ENCODE assay signal across 8 cellular contexts in genomic region chr10:89206402-89207180, GRCh38. TPM values are rescaled to one million over a fixed set of nuclear protein-coding genes. Genes with fewer than 3 reads are reported as not detected.
DNase-seq lines count a peak whose midpoint lies in the region; ATAC-seq and TF ChIP-seq lines count a peak whose summit lies in the region.

No MANE protein-coding gene starts in this region.

- DNase-seq in DMS53 (lab: John Stamatoyannopoulos, UW) (peak; percentile 62), NB4 (ENCODE audit: low read depth) (peak; percentile 6), hepatic stellate cell (ENCODE audit: low spot score) (peak; percentile 27), gastrocnemius medialis (no peak), NCI-H446 treated with DMSO at 0.1 percent for 48 hours (lab: John Stamatoyannopoulos, UW) (no peak), midbrain (lab: John Stamatoyannopoulos, UW) (no peak)

- H3K9me3 ChIP-seq in gastrocnemius medialis, result no peaks in the 10 kb centered on the region

- no peaks in the 10 kb centered on the region for H3K9me3 Mint-ChIP-seq in activated naive CD4-positive, alpha-beta T cell treated with anti-CD3 and anti-CD28 coated beads, Interleukin-2, amount 50 U/mL, for 24 hours

- H3K27ac Mint-ChIP-seq in activated naive CD4-positive, alpha-beta T cell treated with anti-CD3 and anti-CD28 coated beads, Interleukin-2, amount 50 U/mL, for 24 hours, result no peak overlapping the region

- peak overlapping the region; percentile 53 to 78 (median 66) for H3K27ac ChIP-seq in gastrocnemius medialis

- TF ChIP-seq CTCF in NB4 (IDR thresholded peaks at IDR 0.05; ENCODE audit: low read depth, low read length) (no peak), gastrocnemius medialis (IDR thresholded peaks at IDR 0.05 in 4 of 5, conservative IDR thresholded peaks at IDR 0.05 in 1 of 5) (no peak)

- peak overlapping the region; percentile 87 for H3K4me3 Mint-ChIP-seq in activated naive CD4-positive, alpha-beta T cell treated with anti-CD3 and anti-CD28 coated beads, Interleukin-2, amount 50 U/mL, for 24 hours

- ATAC-seq in gastrocnemius medialis (peak; percentile 26 to 32), GM21381 (IDR thresholded peaks at IDR 0.05; ENCODE audit: unreplicated experiment) (no peak)

- in situ Hi-C loops in gastrocnemius medialis (cut with MboI; ENCODE audit: low sequenced_read_pairs in 4 of 4), result loop anchor here in 2 of 4 donors (25.0 kb wide), 1 partner anchor 369 kb away; no protein-coding TSS in a partner anchor

- no peak for TF ChIP-seq POLR2A in NB4 (IDR thresholded peaks at IDR 0.05; ENCODE audit: extremely low read depth, insufficient read length)
- TF ChIP-seq POLR2A in gastrocnemius medialis (IDR thresholded peaks at IDR 0.05), result no peak

- peaks cover 29% of the 10 kb centered on the region for H3K27me3 Mint-ChIP-seq in activated naive CD4-positive, alpha-beta T cell treated with anti-CD3 and anti-CD28 coated beads, Interleukin-2, amount 50 U/mL, for 24 hours

- peaks cover 9% of the 10 kb centered on the region for H3K4me1 Mint-ChIP-seq in activated naive CD4-positive, alpha-beta T cell treated with anti-CD3 and anti-CD28 coated beads, Interleukin-2, amount 50 U/mL, for 24 hours

- intact Hi-C loops in gastrocnemius medialis (cut with DNase I; ENCODE audit: low total_unique reads), result no loop called here

- H3K27me3 ChIP-seq in gastrocnemius medialis, result peaks cover 15 to 40% (median 33%) of the 10 kb centered on the region in 3 donors

- H3K4me1 ChIP-seq in gastrocnemius medialis, result peaks cover 0 to 9% of the 10 kb centered on the region in 2 donors

- no peaks in the 10 kb centered on the region for H3K36me3 Mint-ChIP-seq in activated naive CD4-positive, alpha-beta T cell treated with anti-CD3 and anti-CD28 coated beads, Interleukin-2, amount 50 U/mL, for 24 hours

- H3K36me3 ChIP-seq in gastrocnemius medialis, result no peaks in the 10 kb centered on the region

- no peak overlapping the region for H3K4me3 ChIP-seq in NB4 (ENCODE audit: low read depth, low read length)
- peak overlapping the region; percentile 50 to 83 (median 53) for H3K4me3 ChIP-seq in gastrocnemius medialis

RNA-seq across cellular contexts. Expression of gene CH25H, which starts 0.5 kb away (rescaled TPM):
- 1 to 10 TPM in 1 of 4 donors, under 1 TPM in 1, not detected in 2; 0.85 to 1.1 TPM for total RNA-seq in gastrocnemius medialis

RNA-seq across cellular contexts. Expression of gene LIPA, which starts 45.0 kb away (rescaled TPM):
- 10 to 100 TPM in 2 of 4 donors, 1 to 10 TPM in 2; 7.7 to 11.4 (median 9.3) TPM for total RNA-seq in gastrocnemius medialis

Comparison
In these comparisons a context has a peak if more than half of its experiments do, and no peak if none do; other contexts are left out.
1. DNase-seq: peak in DMS53 (single experiment), NB4 (single experiment) and hepatic stellate cell (single experiment); none in gastrocnemius medialis (0 of 2), NCI-H446 treated with DMSO at 0.1 percent for 48 hours (single experiment) and midbrain (single experiment).